8 cellular contexts compared by ENCODE assay signal in genomic region chr1:167454304-167454928, GRCh38.
DNase-seq lines count a peak whose midpoint lies in the region; ATAC-seq and TF ChIP-seq lines count a peak whose summit lies in the region.

No MANE protein-coding gene starts in this region.

- H3K27me3 ChIP-seq in psoas muscle (ENCODE audit: insufficient read depth in 3 of 3, low read length in 2 of 3) = no peaks in the 10 kb centered on the region

- TF ChIP-seq CTCF in epithelial cell of proximal tubule (conservative IDR thresholded peaks at IDR 0.05; ENCODE audit: low read depth, low read length) (no peak), psoas muscle (IDR thresholded peaks at IDR 0.05) (no peak)

- WGBS in psoas muscle, 3 donors = 25 to 44% (median 31%) methylated on average over 12 to 21 of the region's 21 CpGs

- DNase-seq in DMS79 treated with DMSO at 0.1 percent for 48 hours (lab: John Stamatoyannopoulos, UW) (peak; percentile 30), DMS79 (lab: John Stamatoyannopoulos, UW) (no peak), SHP77 (lab: John Stamatoyannopoulos, UW) (peak; percentile 17 to 45), epithelial cell of proximal tubule (ENCODE audit: low read depth) (no peak), psoas muscle (no peak), superior temporal gyrus (ENCODE audit: extremely low spot score) (no peak), DMS114 treated with DMSO at 0.1 percent for 48 hours (lab: John Stamatoyannopoulos, UW; ENCODE audit: unreplicated experiment) (no peak)

- no peaks in the 10 kb centered on the region for H3K36me3 ChIP-seq in psoas muscle (ENCODE audit: insufficient read depth in 1 of 2, low read depth in 1 of 2)

- H3K4me3 ChIP-seq in epithelial cell of proximal tubule (ENCODE audit: low read depth, low read length) (peak overlapping the region; percentile 83), psoas muscle (peak overlapping the region; percentile 81)

- H3K9me3 ChIP-seq in psoas muscle = no peaks in the 10 kb centered on the region

- H3K27ac ChIP-seq in psoas muscle = peak overlapping the region; percentile 90

- intact Hi-C loops in psoas muscle (cut with DNase I) = no loop called here

- no peak for ATAC-seq in psoas muscle
- ATAC-seq in GM21381 (IDR thresholded peaks at IDR 0.05; ENCODE audit: unreplicated experiment) = no peak

- H3K4me1 ChIP-seq in psoas muscle = peaks cover 5% of the 10 kb centered on the region

Comparison
In these comparisons a context has a peak if more than half of its experiments do, and no peak if none do; other contexts are left out.
1. DNase-seq: peak in DMS79 treated with DMSO at 0.1 percent for 48 hours (single experiment) and SHP77 (2 of 2); none in DMS79 (single experiment), epithelial cell of proximal tubule (single experiment), psoas muscle (0 of 2), superior temporal gyrus (single experiment) and DMS114 treated with DMSO at 0.1 percent for 48 hours (single experiment).